9 cellular contexts compared by ENCODE assay signal in the genomic region with DNA sequence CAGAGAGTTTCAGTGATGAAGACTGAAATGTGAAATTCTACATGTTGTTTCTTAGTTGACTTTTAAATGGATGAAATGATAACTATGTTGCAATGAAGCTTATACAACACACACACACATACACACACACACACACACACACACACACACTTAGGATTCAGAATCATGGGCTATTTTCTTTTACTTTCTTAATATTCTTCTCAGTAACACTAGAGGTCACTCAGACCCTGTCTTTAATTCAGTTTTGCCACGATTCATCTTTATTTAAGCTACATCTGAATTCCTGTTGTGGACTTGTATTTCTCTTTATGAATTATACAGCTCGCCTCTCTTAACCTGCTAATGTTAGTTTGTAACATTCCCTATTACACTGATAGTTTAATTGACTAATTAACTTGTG.
DNase-seq lines count a peak whose midpoint lies in the region; ATAC-seq and TF ChIP-seq lines count a peak whose summit lies in the region.
"Had no signal": no experiment of that assay in that cellular context is flagged by ENCODE, and none has a peak within 500 bp of the region (broad histone marks: within the 10 kb centered on the region; RNA-seq: fewer than 3 reads in every experiment).

No MANE protein-coding gene starts in this region.

- no peak overlapping the region for H3K4me3 ChIP-seq in HL-60 (replicated peaks; ENCODE audit: insufficient read depth, low read length)
- H3K4me3 ChIP-seq in astrocyte of the cerebellum (ENCODE audit: low read depth, low read length) = no peak overlapping the region
- H3K4me3 ChIP-seq in thyroid gland (replicated peaks in 1 of 3) = no peak overlapping the region

- 37 to 46% methylated on average over 2 of the region's 2 CpGs for WGBS in thyroid gland, 2 donors

- H3K4me1 Mint-ChIP-seq in neural crest cell = no peaks in the 10 kb centered on the region
- no peaks in the 10 kb centered on the region for H3K4me1 Mint-ChIP-seq in stimulated activated naive CD8-positive, alpha-beta T cell treated with anti-CD3 and anti-CD28 coated beads, Interleukin-15, amount 100 ng/mL, for 72 hours

- TF ChIP-seq POLR2A in thyroid gland (IDR thresholded peaks at IDR 0.05) = no peak

- peak; percentile 64 for DNase-seq in GM13977 (ENCODE audit: low spot score)
- peak; percentile 11 to 36 for DNase-seq in HL-60 (ENCODE audit: low read depth in 1 of 2, low spot score in 1 of 2)
- peak; percentile 38 for DNase-seq in astrocyte of the cerebellum (ENCODE audit: low read depth)
- no peak for DNase-seq in neural crest cell (ENCODE audit: low read depth, low spot score)
- no peak for DNase-seq in head of caudate nucleus
- DNase-seq in thyroid gland = no peak
- DNase-seq in stimulated activated naive CD8-positive, alpha-beta T cell treated with anti-CD3 and anti-CD28 coated beads, Interleukin-15, amount 100 ng/mL, for 72 hours = no peak
- DNase-seq in NCI-H146 treated with DMSO at 0.1 percent for 48 hours (lab: John Stamatoyannopoulos, UW; ENCODE audit: unreplicated experiment) = no peak
- DNase-seq: NCI-H2227 treated with DMSO at 0.1 percent for 48 hours had no signal

- intact Hi-C loops in head of caudate nucleus (cut with DNase I) (no loop called here), thyroid gland (cut with DNase I) (no loop called here)

- H3K27me3 ChIP-seq in HL-60 (ENCODE audit: insufficient read depth, poor library complexity, severe bottlenecking) (no peaks in the 10 kb centered on the region), thyroid gland (no peaks in the 10 kb centered on the region)

- no peak overlapping the region for H3K4me3 Mint-ChIP-seq in neural crest cell
- H3K4me3 Mint-ChIP-seq in stimulated activated naive CD8-positive, alpha-beta T cell treated with anti-CD3 and anti-CD28 coated beads, Interleukin-15, amount 100 ng/mL, for 72 hours = no peak overlapping the region

- peak; percentile 45 for TF ChIP-seq CTCF in GM13977 (IDR thresholded peaks at IDR 0.05; ENCODE audit: extremely low read depth, insufficient read depth, missing control alignments)
- TF ChIP-seq CTCF in HL-60 (IDR thresholded peaks at IDR 0.05; ENCODE audit: insufficient read depth, low read length) = peak; percentile 12
- TF ChIP-seq CTCF in astrocyte of the cerebellum (IDR thresholded peaks at IDR 0.05; ENCODE audit: low read depth, low read length, missing control alignments) = no peak
- peak; percentile 60 for TF ChIP-seq CTCF in neural crest cell (conservative IDR thresholded peaks at IDR 0.05)
- peak in 2 of 6 experiments; percentile 26 to 37 for TF ChIP-seq CTCF in thyroid gland (IDR thresholded peaks at IDR 0.05)

- in situ Hi-C loops in GM13977 (cut with MboI; ENCODE audit: low pct_unique_long_range_greater_than_20kb, low sequenced_read_pairs, unreplicated experiment) = no loop called here
- in situ Hi-C loops in astrocyte of the cerebellum (cut with HindIII; ENCODE audit: low sequenced_read_pairs) = no loop called here

- ATAC-seq in stimulated activated naive CD8-positive, alpha-beta T cell treated with anti-CD3 and anti-CD28 coated beads, Interleukin-15, amount 100 ng/mL, for 72 hours = no peak

- no peaks in the 10 kb centered on the region for H3K9me3 ChIP-seq in thyroid gland

- H3K27ac ChIP-seq in HL-60 (replicated peaks) (no peak overlapping the region), thyroid gland (no peak overlapping the region)

- no peaks in the 10 kb centered on the region for H3K4me1 ChIP-seq in thyroid gland

- H3K27me3 Mint-ChIP-seq in neural crest cell (ENCODE audit: low read depth) = no peaks in the 10 kb centered on the region
- H3K27me3 Mint-ChIP-seq in stimulated activated naive CD8-positive, alpha-beta T cell treated with anti-CD3 and anti-CD28 coated beads, Interleukin-15, amount 100 ng/mL, for 72 hours = no peaks in the 10 kb centered on the region

- no peaks in the 10 kb centered on the region for H3K36me3 Mint-ChIP-seq in neural crest cell (ENCODE audit: low read depth)

- H3K27ac Mint-ChIP-seq in neural crest cell (ENCODE audit: unreplicated experiment) = no peak overlapping the region
- no peak overlapping the region for H3K27ac Mint-ChIP-seq in stimulated activated naive CD8-positive, alpha-beta T cell treated with anti-CD3 and anti-CD28 coated beads, Interleukin-15, amount 100 ng/mL, for 72 hours

- H3K36me3 ChIP-seq in thyroid gland = no peaks in the 10 kb centered on the region

- H3K9me3 Mint-ChIP-seq in neural crest cell = peaks cover 2% of the 10 kb centered on the region
- H3K9me3 Mint-ChIP-seq in stimulated activated naive CD8-positive, alpha-beta T cell treated with anti-CD3 and anti-CD28 coated beads, Interleukin-15, amount 100 ng/mL, for 72 hours = no peaks in the 10 kb centered on the region

Comparison
In these comparisons a context has a peak if more than half of its experiments do, and no peak if none do; other contexts are left out.
1. DNase-seq: peak in GM13977 (single experiment), HL-60 (2 of 2) and astrocyte of the cerebellum (single experiment); none in neural crest cell (single experiment), head of caudate nucleus (0 of 42), thyroid gland (0 of 2), stimulated activated naive CD8-positive, alpha-beta T cell treated with anti-CD3 and anti-CD28 coated beads, Interleukin-15, amount 100 ng/mL, for 72 hours (0 of 2) and NCI-H146 treated with DMSO at 0.1 percent for 48 hours (single experiment).